In the genomic region with DNA sequence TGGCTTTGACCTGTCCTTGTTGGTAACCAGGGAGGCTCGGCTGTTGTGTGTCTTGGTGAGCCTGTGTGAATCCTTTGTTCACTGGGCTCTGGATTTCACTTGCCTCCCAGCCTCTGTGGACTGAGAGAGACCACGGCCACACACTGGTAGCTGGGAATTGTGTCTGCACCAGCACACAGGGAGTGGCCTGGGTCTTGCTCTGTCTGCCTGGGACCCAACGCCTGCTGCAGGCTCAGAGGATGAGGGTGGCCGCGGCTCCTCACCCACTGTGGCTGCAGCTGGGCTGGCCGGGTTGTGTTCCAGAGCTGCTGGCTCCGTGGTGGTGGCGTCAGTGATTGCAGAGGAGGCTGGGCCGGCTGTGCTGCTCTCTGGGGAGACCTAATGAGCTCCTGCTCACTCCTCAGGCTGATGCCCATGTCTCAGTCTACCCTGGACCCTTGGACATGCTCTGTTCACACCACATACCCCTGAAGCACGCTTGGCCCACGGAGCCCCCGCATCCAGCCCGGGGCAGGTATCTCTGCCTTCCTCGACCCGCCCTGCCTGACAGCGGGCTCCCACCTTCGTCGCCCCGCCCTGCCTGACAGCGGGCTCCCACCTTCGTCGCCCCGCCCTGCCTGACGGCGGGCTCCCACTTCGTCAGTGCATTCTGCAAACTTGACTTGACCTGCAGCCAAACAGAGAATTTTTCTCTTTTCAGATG, we compare ENCODE assay signal across 17 cellular contexts.
DNase-seq lines count a peak whose midpoint lies in the region; ATAC-seq and TF ChIP-seq lines count a peak whose summit lies in the region.
"Had no signal": no experiment of that assay in that cellular context is flagged by ENCODE, and none has a peak within 500 bp of the region (broad histone marks: within the 10 kb centered on the region; RNA-seq: fewer than 3 reads in every experiment).

No MANE protein-coding gene starts in this region.

- H3K27me3 ChIP-seq in BLaER1 (no peaks in the 10 kb centered on the region), osteoblast (ENCODE audit: insufficient read depth, low read length) (no peaks in the 10 kb centered on the region)

- H3K4me1 ChIP-seq in BLaER1, result peaks cover 55% of the 10 kb centered on the region
- no peaks in the 10 kb centered on the region for H3K4me1 ChIP-seq in osteoblast (ENCODE audit: insufficient read depth, low read length)
- H3K4me1 ChIP-seq: A549 had no signal

- no peaks in the 10 kb centered on the region for H3K79me2 ChIP-seq in osteoblast (ENCODE audit: insufficient read depth, low read length)

- no peak overlapping the region for H2AFZ ChIP-seq in osteoblast (ENCODE audit: low read length)
- H2AFZ ChIP-seq: GM23338, PC-9 had no signal

- H3K27ac ChIP-seq in BLaER1 (no peak overlapping the region), osteoblast (ENCODE audit: low read depth, low read length) (no peak overlapping the region)
- H3K27ac ChIP-seq: A549, PC-9, RWPE1 had no signal

- CTCF ChIA-PET in GM10248 (lab: Yijun Ruan, JAX), result interaction anchor here (1.6 kb wide), 1 partner anchor 11 kb away, joined by 5 read pairs; no protein-coding TSS in a partner anchor

- H3K36me3 ChIP-seq in BLaER1 (no peaks in the 10 kb centered on the region), osteoblast (ENCODE audit: insufficient read depth, low read length) (no peaks in the 10 kb centered on the region)

- POLR2A ChIA-PET in GM10248 (lab: Yijun Ruan, JAX), result no interaction called here

- DNase-seq in GM10248 (ENCODE audit: extremely low spot score) (peak; percentile 12), islet precursor cell (peak; percentile 51), osteoblast (ENCODE audit: insufficient read length, low spot score, missing footprints) (peak; percentile 50), T-helper 2 cell (no peak), SKM-1 treated with dmso at 0.1 percent for 144 hours (lab: John Stamatoyannopoulos, UW; ENCODE audit: unreplicated experiment) (no peak)
- DNase-seq: C1 segment of cervical spinal cord, Karpas-422, NCI-H1436, NCI-H1930, NCI-H345, NCI-H524 treated with DMSO at 0.1 percent for 48 hours, PC-9 had no signal

- H3K4me3 ChIP-seq in BLaER1 (no peak overlapping the region), osteoblast (ENCODE audit: insufficient read depth, low read length) (no peak overlapping the region)
- H3K4me3 ChIP-seq: A549, GM23338, PC-9 had no signal

- no peaks in the 10 kb centered on the region for H3K9me3 ChIP-seq in BLaER1
- peaks cover 2% of the 10 kb centered on the region for H3K9me3 ChIP-seq in osteoblast (ENCODE audit: low read depth, low read length)
- H3K9me3 ChIP-seq: A549 had no signal

- no peak for TF ChIP-seq CTCF in GM10248 (IDR thresholded peaks at IDR 0.05; ENCODE audit: control extremely low read depth, extremely low read depth, low read depth, missing control alignments)
- TF ChIP-seq CTCF in osteoblast (IDR thresholded peaks at IDR 0.05; ENCODE audit: extremely low read depth, low read depth, low read length), result no peak

- H4K20me1 ChIP-seq in BLaER1 (no peaks in the 10 kb centered on the region; the same call in 1 of the 2 replicates), osteoblast (ENCODE audit: insufficient read depth, low read length) (no peaks in the 10 kb centered on the region)

- no peak overlapping the region for H3K9ac ChIP-seq in BLaER1

- H3K4me2 ChIP-seq in BLaER1, result peak overlapping the region; percentile 78
- H3K4me2 ChIP-seq in osteoblast (ENCODE audit: insufficient read depth, low read length), result no peak overlapping the region
- H3K4me2 ChIP-seq: A549, GM23338, PC-9 had no signal

- ATAC-seq in GM19395 (IDR thresholded peaks at IDR 0.05; ENCODE audit: unreplicated experiment), result no peak
- ATAC-seq: A549, GM23338 had no signal

Comparison
In these comparisons a context has a peak if more than half of its experiments do, and no peak if none do; other contexts are left out.
1. DNase-seq: peak in GM10248 (single experiment), islet precursor cell (single experiment) and osteoblast (single experiment); none in T-helper 2 cell (0 of 5) and SKM-1 treated with dmso at 0.1 percent for 144 hours (single experiment).